In genomic region chr7:156606135-156606534, GRCh38 we compare ENCODE assay signal across 6 cellular contexts.
"Had no signal": no experiment of that assay in that cellular context is flagged by ENCODE, and none has a peak within 500 bp of the region (broad histone marks: within the 10 kb centered on the region; RNA-seq: fewer than 3 reads in every experiment).

No MANE protein-coding gene starts in this region.

- DNase-seq: IMR-90, KBM-7 had no signal

- FAIRE-seq: HTR-8/SVneo, K562 had no signal

- H3K27ac ChIP-seq: HL-60 had no signal

- H3K4me3 Mint-ChIP-seq: IgD-negative memory B cell had no signal

- H3K4me3 ChIP-seq: K562 had no signal

- H3K27ac Mint-ChIP-seq: IgD-negative memory B cell had no signal
